ENCODE assay signal across 20 cellular contexts in the genomic region with DNA sequence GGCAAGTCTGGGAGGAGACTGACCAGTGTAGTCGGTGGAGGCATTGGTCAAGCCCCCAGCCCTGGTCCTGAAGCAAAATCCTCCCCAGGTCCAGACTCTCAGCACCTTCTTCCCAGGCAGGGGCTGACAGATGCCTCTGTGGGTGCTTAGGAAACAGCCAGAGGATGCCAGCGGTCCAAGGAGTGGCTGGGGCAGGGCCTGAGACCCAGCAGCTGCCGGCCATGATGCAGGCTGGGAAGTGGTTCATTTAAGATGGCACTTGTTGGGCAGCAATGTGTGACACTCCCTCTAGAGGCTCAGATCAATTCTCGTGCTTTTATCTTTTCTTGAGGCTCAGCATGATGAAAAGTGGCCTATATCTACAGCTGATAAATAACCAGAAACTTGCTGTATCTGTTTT.
DNase-seq lines count a peak whose midpoint lies in the region; ATAC-seq, FAIRE-seq and TF ChIP-seq lines count a peak whose summit lies in the region.
"Had no signal": no experiment of that assay in that cellular context is flagged by ENCODE, and none has a peak within 500 bp of the region (broad histone marks: within the 10 kb centered on the region; RNA-seq: fewer than 3 reads in every experiment).

No MANE protein-coding gene starts in this region.

- TF ChIP-seq POLR2A in right lobe of liver (IDR thresholded peaks at IDR 0.05) (no peak), HepG2 (IDR thresholded peaks at IDR 0.05; ENCODE audit: insufficient read depth in 1 of 2, low read depth in 2 of 2, low read length in 2 of 2) (no peak), spleen (IDR thresholded peaks at IDR 0.05) (no peak)

- POLR2A ChIA-PET in HepG2 (lab: Yijun Ruan, JAX) = no interaction called here

- H2AFZ ChIP-seq in HepG2 (ENCODE audit: low read length) = no peak overlapping the region

- no peak for ATAC-seq in right lobe of liver
- no peak for ATAC-seq in HepG2
- no peak for ATAC-seq in psoas muscle
- ATAC-seq: PC-3 had no signal

- CTCF ChIA-PET in HepG2 (lab: Yijun Ruan, JAX; ENCODE audit: low intra/inter-chr PET ratio, low total read pairs) = no interaction called here

- TF ChIP-seq CTCF in right lobe of liver (IDR thresholded peaks at IDR 0.05) = no peak
- no peak for TF ChIP-seq CTCF in HepG2 (CRISPR knock-in tag; IDR thresholded peaks at IDR 0.05)
- no peak for TF ChIP-seq CTCF in spleen (IDR thresholded peaks at IDR 0.05 in 8 of 11, conservative IDR thresholded peaks at IDR 0.05 in 3 of 11)
- no peak for TF ChIP-seq CTCF in psoas muscle (IDR thresholded peaks at IDR 0.05)

- no TSS peak for BruUV-seq in HepG2 (replicated peaks; lab: Mats Ljungman, UMichigan)

- no peaks in the 10 kb centered on the region for H3K79me2 ChIP-seq in HepG2 (ENCODE audit: insufficient read depth, low read length)

- intact Hi-C loops in right lobe of liver (cut with DNase I) (no loop called here), HepG2 (cut with micrococcal nuclease; ENCODE audit: unreplicated experiment) (no loop called here), spleen (cut with DNase I; ENCODE audit: low total_unique reads) (no loop called here), psoas muscle (cut with DNase I) (no loop called here)

- 54% methylated on average over 2 of the region's 4 CpGs for WGBS in right lobe of liver (ENCODE audit: insufficient coverage, low coverage, low lambda C conversion rate, missing lambda C conversion rate)
- WGBS in HepG2 (ENCODE audit: low lambda C conversion rate) = 0% methylated on average over 1 of the region's 4 CpGs
- 67 to 87% (median 79%) methylated on average over 4 of the region's 4 CpGs for WGBS in spleen, 5 donors
- 72 to 76% (median 73%) methylated on average over 4 of the region's 4 CpGs for WGBS in psoas muscle, 3 donors

- FAIRE-seq in HepG2 (lab: Jason Lieb, UNC) = no peak

- TF ChIP-seq EP300 in HepG2 (IDR thresholded peaks at IDR 0.05; ENCODE audit: low read depth in 2 of 2, low read length in 2 of 2) (no peak), HepG2 (CRISPR knock-in tag; IDR thresholded peaks at IDR 0.05; ENCODE audit: borderline replicate concordance) (no peak)

- no peaks in the 10 kb centered on the region for H4K20me1 ChIP-seq in HepG2 (ENCODE audit: insufficient read depth, low read length)

- no peak overlapping the region for H3K9ac ChIP-seq in HepG2 (ENCODE audit: insufficient read depth, low read depth, low read length)
- H3K9ac ChIP-seq: KMS-11 had no signal

- H3K4me1 ChIP-seq in right lobe of liver = no peaks in the 10 kb centered on the region
- peaks cover 10% of the 10 kb centered on the region; the same call in 1 of the 2 replicates for H3K4me1 ChIP-seq in HepG2 (ENCODE audit: insufficient read depth, low read length)
- H3K4me1 ChIP-seq in spleen = no peaks in the 10 kb centered on the region
- H3K4me1 ChIP-seq in psoas muscle = no peaks in the 10 kb centered on the region

- no peak for TF ChIP-seq RAD21 in HepG2 (CRISPR knock-in tag; IDR thresholded peaks at IDR 0.05)

- no peaks in the 10 kb centered on the region for H3K27me3 ChIP-seq in right lobe of liver
- peaks cover 0 to 6% of the 10 kb centered on the region in 2 experiments; a peak in 1 of 5 replicates for H3K27me3 ChIP-seq in HepG2 (ENCODE audit: control insufficient read depth in 1 of 2, insufficient read depth in 2 of 2, low read length in 2 of 2)
- peaks cover 0 to 28% (median 0%) of the 10 kb centered on the region in 7 donors for H3K27me3 ChIP-seq in spleen (replicated peaks in 1 of 7)
- H3K27me3 ChIP-seq in psoas muscle (ENCODE audit: insufficient read depth in 3 of 3, low read length in 2 of 3) = peaks cover 0 to 4% (median 0%) of the 10 kb centered on the region in 3 donors

- H3K36me3 ChIP-seq in right lobe of liver (no peaks in the 10 kb centered on the region), HepG2 (replicated peaks in 1 of 2; ENCODE audit: control insufficient read depth in 1 of 2, insufficient read depth in 2 of 2, low read length in 2 of 2) (no peaks in the 10 kb centered on the region), spleen (no peaks in the 10 kb centered on the region), psoas muscle (ENCODE audit: insufficient read depth in 1 of 2, low read depth in 1 of 2) (no peaks in the 10 kb centered on the region)

- H3K4me3 ChIP-seq in right lobe of liver (no peak overlapping the region), HepG2 (replicated peaks in 1 of 3; ENCODE audit: insufficient read depth in 1 of 3, low read depth in 2 of 3, low read length in 3 of 3) (no peak overlapping the region), spleen (no peak overlapping the region), psoas muscle (no peak overlapping the region)

- no peaks in the 10 kb centered on the region for H3K9me3 ChIP-seq in right lobe of liver
- H3K9me3 ChIP-seq in HepG2 (ENCODE audit: low read length) = no peaks in the 10 kb centered on the region
- peaks cover 0 to 4% (median 0%) of the 10 kb centered on the region in 8 donors for H3K9me3 ChIP-seq in spleen
- no peaks in the 10 kb centered on the region for H3K9me3 ChIP-seq in psoas muscle

- no peak overlapping the region for H3K4me2 ChIP-seq in HepG2 (ENCODE audit: low read depth, low read length)
- H3K4me2 ChIP-seq: KMS-11 had no signal

- DNase-seq in right lobe of liver (peak in 2 of 3 donors; percentile 15 to 19), HepG2 (ENCODE audit: low spot score) (no peak), myocyte (ENCODE audit: low read depth) (peak; percentile 66), spleen (peak; percentile 30), DMS153 treated with DMSO at 0.1 percent for 48 hours (lab: John Stamatoyannopoulos, UW; ENCODE audit: unreplicated experiment) (no peak), psoas muscle (no peak), GOT3 (lab: John Stamatoyannopoulos, UW) (no peak)
- DNase-seq: CD4-positive, CD25-positive, alpha-beta regulatory T cell; DMS153; H9; NCI-H1048; NCI-H1417; NCI-H1694; NCI-H2029 treated with DMSO at 0.1 percent for 48 hours; NCI-H446 treated with DMSO at 0.1 percent for 48 hours; NCI-H526; NCI-H82; NK-92 treated with Interleukin-12 subunit alpha and Interleukin-12 subunit beta, amount 100 ng/mL, for 24 hours; PC-3 had no signal

- in situ Hi-C loops in HepG2 (cut with HindIII; ENCODE audit: extremely low pct_ligation_motif_present, low pct_unique_long_range_greater_than_20kb) = no loop called here

- no peak overlapping the region for H3K27ac ChIP-seq in right lobe of liver
- H3K27ac ChIP-seq in HepG2 (ENCODE audit: extremely low read length, insufficient read depth, low read length) = no peak overlapping the region
- H3K27ac ChIP-seq in spleen = no peak overlapping the region
- H3K27ac ChIP-seq in psoas muscle = no peak overlapping the region
- H3K27ac ChIP-seq: KMS-11 had no signal

TF ChIP-seq in HepG2, 621 proteins besides CTCF, POLR2A, EP300 and RAD21:
- TF ChIP-seq ZSCAN25 (CRISPR knock-in tag; IDR thresholded peaks at IDR 0.05) = no peak

Comparison
In these comparisons a context has a peak if more than half of its experiments do, and no peak if none do; other contexts are left out.
1. DNase-seq: peak in right lobe of liver (2 of 3), myocyte (single experiment) and spleen (single experiment); none in HepG2 (single experiment), DMS153 treated with DMSO at 0.1 percent for 48 hours (single experiment), psoas muscle (0 of 2) and GOT3 (single experiment).